ENCODE assay signal across 5 cellular contexts in the genomic region with DNA sequence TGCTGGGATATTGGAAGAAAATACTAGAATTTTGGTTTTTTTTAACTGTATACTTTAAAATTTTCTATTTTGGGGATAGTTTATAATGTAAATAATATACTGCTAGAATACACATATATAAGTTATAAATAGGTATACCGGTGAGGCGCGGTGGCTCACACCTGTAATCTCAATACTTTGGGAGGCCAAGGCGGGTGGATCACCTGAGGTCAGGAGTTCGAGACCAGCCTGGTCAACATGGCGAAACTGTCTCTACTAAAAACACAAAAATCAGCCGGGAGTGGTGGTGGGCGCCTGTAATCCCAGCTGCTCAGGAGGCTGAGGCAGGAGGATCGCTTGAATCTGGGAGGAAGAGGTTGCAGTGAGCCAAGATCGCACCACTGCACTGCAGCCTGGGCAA. TPM values are rescaled to one million over a fixed set of nuclear protein-coding genes. Genes with fewer than 3 reads are reported as not detected.
DNase-seq lines count a peak whose midpoint lies in the region; ATAC-seq and TF ChIP-seq lines count a peak whose summit lies in the region.
"Not testable (repeated sequence)": the region's sequence is repeated elsewhere in the genome, so short reads cannot be mapped to it uniquely, and the experiment has no call there.

No MANE protein-coding gene starts in this region.

- peak; percentile 29 for DNase-seq in chondrocyte (ENCODE audit: low spot score)
- DNase-seq in memory B cell (ENCODE audit: low spot score in 2 of 2); stimulated activated effector memory CD8-positive, alpha-beta T cell treated with anti-CD3 and anti-CD28 coated beads, Interleukin-12 subunit alpha, Interleukin-12 subunit beta, amount 100 ng/mL, for 72 hours (ENCODE audit: low spot score in 2 of 2): not testable (repeated sequence)

- ATAC-seq in memory B cell (ENCODE audit: low read depth); stimulated activated effector memory CD8-positive, alpha-beta T cell treated with anti-CD3 and anti-CD28 coated beads, Interleukin-12 subunit alpha, Interleukin-12 subunit beta, amount 100 ng/mL, for 72 hours: not testable (repeated sequence)

- not testable (repeated sequence) for H3K4me1 Mint-ChIP-seq in chondrocyte (ENCODE audit: low read depth); memory B cell
- H3K4me1 Mint-ChIP-seq in stimulated activated effector memory CD8-positive, alpha-beta T cell treated with anti-CD3 and anti-CD28 coated beads, Interleukin-12 subunit alpha, Interleukin-12 subunit beta, amount 100 ng/mL, for 72 hours = peaks cover 30% of the 10 kb centered on the region

- peaks cover 25% of the 10 kb centered on the region for H3K36me3 Mint-ChIP-seq in chondrocyte (ENCODE audit: low read depth)
- H3K36me3 Mint-ChIP-seq in memory B cell = peaks cover 25% of the 10 kb centered on the region
- H3K36me3 Mint-ChIP-seq in stimulated activated effector memory CD8-positive, alpha-beta T cell treated with anti-CD3 and anti-CD28 coated beads, Interleukin-12 subunit alpha, Interleukin-12 subunit beta, amount 100 ng/mL, for 72 hours = peaks cover 14% of the 10 kb centered on the region

- not testable (repeated sequence) for H3K27ac Mint-ChIP-seq in chondrocyte (ENCODE audit: unreplicated experiment)
- peak overlapping the region; percentile 35 for H3K27ac Mint-ChIP-seq in memory B cell
- H3K27ac Mint-ChIP-seq in stimulated activated effector memory CD8-positive, alpha-beta T cell treated with anti-CD3 and anti-CD28 coated beads, Interleukin-12 subunit alpha, Interleukin-12 subunit beta, amount 100 ng/mL, for 72 hours = peak overlapping the region; percentile 36

- not testable (repeated sequence) for H3K4me3 Mint-ChIP-seq in chondrocyte (ENCODE audit: unreplicated experiment); memory B cell; stimulated activated effector memory CD8-positive, alpha-beta T cell treated with anti-CD3 and anti-CD28 coated beads, Interleukin-12 subunit alpha, Interleukin-12 subunit beta, amount 100 ng/mL, for 72 hours

- not testable (repeated sequence) for H3K9me3 Mint-ChIP-seq in chondrocyte (ENCODE audit: low read depth); memory B cell; stimulated activated effector memory CD8-positive, alpha-beta T cell treated with anti-CD3 and anti-CD28 coated beads, Interleukin-12 subunit alpha, Interleukin-12 subunit beta, amount 100 ng/mL, for 72 hours

- H3K27ac ChIP-seq in C4-2B = peak overlapping the region; percentile 81
- peak overlapping the region; percentile 90 for H3K27ac ChIP-seq in VCaP

- H3K27me3 Mint-ChIP-seq in chondrocyte (ENCODE audit: low read depth); memory B cell: not testable (repeated sequence)

- TF ChIP-seq CTCF in C4-2B (conservative IDR thresholded peaks at IDR 0.05); VCaP (conservative IDR thresholded peaks at IDR 0.05); chondrocyte (IDR thresholded peaks at IDR 0.05): not testable (repeated sequence)

RNA-seq across cellular contexts. Expression of a gene that starts 28.7 kb away (rescaled TPM):
- 12.7 to 13.9 TPM (median 13.7 TPM) in 3 replicates for total RNA-seq in chondrocyte

RNA-seq across cellular contexts. Expression of a gene that starts 49.2 kb away (rescaled TPM):
- 14.1 to 15.3 TPM (median 14.5 TPM) in 3 replicates for total RNA-seq in chondrocyte
